Comparison of ENCODE assay signal across 19 cellular contexts in genomic region chr14:100032749-100033148, GRCh38. TPM values are rescaled to one million over a fixed set of nuclear protein-coding genes. Genes with fewer than 3 reads are reported as not detected.
DNase-seq lines count a peak whose midpoint lies in the region; TF ChIP-seq lines count a peak whose summit lies in the region.
"Had no signal": no experiment of that assay in that cellular context is flagged by ENCODE, and none has a peak within 500 bp of the region (broad histone marks: within the 10 kb centered on the region; RNA-seq: fewer than 3 reads in every experiment).

No MANE protein-coding gene starts in this region.

- WGBS in neuronal stem cell (ENCODE audit: extremely low coverage in 2 of 2, insufficient read length in 2 of 2, insufficient replicate concordance in 1 of 2), 2 donors = no CpG with 5 or more reads among the region's 2 CpGs

- no peaks in the 10 kb centered on the region for H3K79me1 ChIP-seq in neuronal stem cell (ENCODE audit: low read depth, low read length)

- H4K8ac ChIP-seq in neuronal stem cell (ENCODE audit: low read depth, low read length) = no peak overlapping the region

- TF ChIP-seq CTCF in HEK293 (tag by site-specific recombination; IDR thresholded peaks at IDR 0.05) (no peak), nephron (IDR thresholded peaks at IDR 0.05; ENCODE audit: unreplicated experiment in 3 of 3) (no peak)

- peaks cover 24 to 41% (median 33%) of the 10 kb centered on the region in 10 experiments for H3K4me1 ChIP-seq in BLaER1 treated with 17β-estradiol and CSF1 and Interleukin-3, amounts not matched to agents 10 nM and 100 nM
- H3K4me1 ChIP-seq in HEK293 (ENCODE audit: control insufficient read depth, insufficient read depth, low read length) (peaks cover 43% of the 10 kb centered on the region), adipocyte (ENCODE audit: control insufficient read depth, insufficient read depth, low read length) (peaks cover 49% of the 10 kb centered on the region), neuronal stem cell (ENCODE audit: control insufficient read depth in 2 of 2, insufficient read depth in 1 of 2, low read depth in 1 of 2, low read length in 2 of 2) (no peaks in the 10 kb centered on the region)

- DNase-seq in adipocyte (ENCODE audit: low read depth) (no peak), neuronal stem cell (ENCODE audit: low spot score) (no peak), SHP77 (lab: John Stamatoyannopoulos, UW) (no peak), NCI-H187 treated with DMSO at 0.1 percent for 48 hours (lab: John Stamatoyannopoulos, UW) (no peak)
- DNase-seq: activated CD8-positive, alpha-beta memory T cell treated with anti-CD3 and anti-CD28 coated beads, Interleukin-2, amount 10 ng/mL, durations not matched to agents 7 days and 5 days; activated naive CD4-positive, alpha-beta T cell treated with anti-CD3 and anti-CD28 coated beads, Interleukin-2, amount 10 ng/mL, durations not matched to agents 7 days and 5 days; CD8-positive, alpha-beta memory T cell; Karpas-422; left ventricle myocardium superior; NCI-H1105; Right ventricle myocardium superior; sigmoid colon; T-cell had no signal

- no peak overlapping the region for H3K27ac ChIP-seq in BLaER1 treated with 17β-estradiol and CSF1 and Interleukin-3, amounts not matched to agents 10 nM and 100 nM
- 0 out of 2 replicates have a peak overlapping the region, but pooled peaks have one; percentile 6 for H3K27ac ChIP-seq in HEK293 (ENCODE audit: extremely low read depth, low read depth, low read length)
- no peak overlapping the region for H3K27ac ChIP-seq in neuronal stem cell (replicated peaks; ENCODE audit: low read length)

- CTCF ChIA-PET in HEK293 (lab: Yijun Ruan, JAX) = interaction anchor here (1.0 kb wide), 1 partner anchor 75 kb away, joined by 4 read pairs; no protein-coding TSS in a partner anchor

- H2BK15ac ChIP-seq in neuronal stem cell (ENCODE audit: low read length) = no peak overlapping the region

- H3K27me3 ChIP-seq in BLaER1 treated with 17β-estradiol and CSF1 and Interleukin-3, amounts not matched to agents 10 nM and 100 nM = no peaks in the 10 kb centered on the region
- H3K27me3 ChIP-seq in adipocyte (replicated peaks; ENCODE audit: control insufficient read depth, insufficient read depth, low read length) (no peaks in the 10 kb centered on the region), neuronal stem cell (ENCODE audit: control insufficient read depth in 3 of 3, insufficient read depth in 3 of 3, low read depth in 1 of 3, low read length in 3 of 3) (no peaks in the 10 kb centered on the region)
- H3K27me3 ChIP-seq: sigmoid colon, vagina had no signal

- H3K27me3 Mint-ChIP-seq in nephron (ENCODE audit: low read depth) = no peaks in the 10 kb centered on the region
- H3K27me3 Mint-ChIP-seq: activated CD8-positive, alpha-beta memory T cell treated with anti-CD3 and anti-CD28 coated beads, Interleukin-2, amount 10 ng/mL, durations not matched to agents 7 days and 5 days; activated naive CD4-positive, alpha-beta T cell treated with anti-CD3 and anti-CD28 coated beads, Interleukin-2, amount 10 ng/mL, durations not matched to agents 7 days and 5 days; central memory CD8-positive, alpha-beta T cell; T-cell had no signal

- H3K18ac ChIP-seq in neuronal stem cell (ENCODE audit: low read length) = no peak overlapping the region

- H3K4me3 ChIP-seq in BLaER1 treated with 17β-estradiol and CSF1 and Interleukin-3, amounts not matched to agents 10 nM and 100 nM = no peak overlapping the region
- H3K4me3 ChIP-seq in HEK293 (ENCODE audit: low read depth, low read length) (no peak overlapping the region), adipocyte (ENCODE audit: low read length) (no peak overlapping the region), neuronal stem cell (ENCODE audit: low read length in 2 of 2) (no peak overlapping the region)
- H3K4me3 ChIP-seq: sigmoid colon, thoracic aorta, vagina had no signal

- H3K9me3 ChIP-seq in BLaER1 treated with 17β-estradiol and CSF1 and Interleukin-3, amounts not matched to agents 10 nM and 100 nM (replicated peaks in 1 of 11) = 0 out of 22 replicates have a peak, but pooled peaks cover 0 to 1% (median 0%) of the 10 kb centered on the region in 11 experiments
- H3K9me3 ChIP-seq in HEK293 (ENCODE audit: control insufficient read depth, insufficient read depth, low read depth, low read length) (no peaks in the 10 kb centered on the region), adipocyte (ENCODE audit: control insufficient read depth, low read length) (no peaks in the 10 kb centered on the region), neuronal stem cell (replicated peaks in 1 of 2; ENCODE audit: control insufficient read depth in 2 of 2, insufficient read depth in 1 of 2, low read depth in 1 of 2, low read length in 2 of 2) (no peaks in the 10 kb centered on the region)
- H3K9me3 ChIP-seq: sigmoid colon, thoracic aorta, vagina had no signal

- H3K14ac ChIP-seq in neuronal stem cell (ENCODE audit: low read length) = no peak overlapping the region

- H2BK120ac ChIP-seq in neuronal stem cell (ENCODE audit: low read depth, low read length) = no peak overlapping the region

- no peaks in the 10 kb centered on the region for H3K36me3 Mint-ChIP-seq in nephron (ENCODE audit: low read depth)
- H3K36me3 Mint-ChIP-seq: activated CD8-positive, alpha-beta memory T cell treated with anti-CD3 and anti-CD28 coated beads, Interleukin-2, amount 10 ng/mL, durations not matched to agents 7 days and 5 days; activated naive CD4-positive, alpha-beta T cell treated with anti-CD3 and anti-CD28 coated beads, Interleukin-2, amount 10 ng/mL, durations not matched to agents 7 days and 5 days; CD8-positive, alpha-beta memory T cell; T-cell had no signal

- H4K20me1 ChIP-seq in BLaER1 treated with 17β-estradiol and CSF1 and Interleukin-3, amounts not matched to agents 10 nM and 100 nM = peaks cover 0 to 96% (median 0%) of the 10 kb centered on the region in 11 experiments; a peak in 10 of 22 replicates

- peak overlapping the region; percentile 14 to 46 (median 42) for H3K27ac Mint-ChIP-seq in nephron
- H3K27ac Mint-ChIP-seq: activated CD8-positive, alpha-beta memory T cell treated with anti-CD3 and anti-CD28 coated beads, Interleukin-2, amount 10 ng/mL, durations not matched to agents 7 days and 5 days; activated naive CD4-positive, alpha-beta T cell treated with anti-CD3 and anti-CD28 coated beads, Interleukin-2, amount 10 ng/mL, durations not matched to agents 7 days and 5 days; CD8-positive, alpha-beta memory T cell; T-cell had no signal

- peak overlapping the region; percentile 31 to 78 (median 69); a peak in 21 of 22 replicates for H3K4me2 ChIP-seq in BLaER1 treated with 17β-estradiol and CSF1 and Interleukin-3, amounts not matched to agents 10 nM and 100 nM
- no peak overlapping the region for H3K4me2 ChIP-seq in neuronal stem cell (ENCODE audit: insufficient read depth, low read length, poor library complexity, severe bottlenecking)

- no peaks in the 10 kb centered on the region for H3K9me3 Mint-ChIP-seq in nephron
- H3K9me3 Mint-ChIP-seq: activated naive CD4-positive, alpha-beta T cell treated with anti-CD3 and anti-CD28 coated beads, Interleukin-2, amount 10 ng/mL, durations not matched to agents 7 days and 5 days; CD8-positive, alpha-beta memory T cell; central memory CD8-positive, alpha-beta T cell; T-cell had no signal

- no peak overlapping the region for H2AFZ ChIP-seq in neuronal stem cell (ENCODE audit: low read length)

- H4K91ac ChIP-seq in neuronal stem cell (ENCODE audit: low read depth, low read length, poor library complexity) = no peak overlapping the region

- no peak overlapping the region for H2BK5ac ChIP-seq in neuronal stem cell (ENCODE audit: low read length)

- H3K4ac ChIP-seq in neuronal stem cell (ENCODE audit: low read length) = no peak overlapping the region

- no peak overlapping the region for H3K23ac ChIP-seq in neuronal stem cell (ENCODE audit: low read depth, low read length, poor library complexity)

- POLR2A ChIA-PET in HEK293 (lab: Yijun Ruan, JAX) = no interaction called here

- H2AK5ac ChIP-seq in neuronal stem cell (ENCODE audit: low read depth, low read length) = no peak overlapping the region

- no peak overlapping the region for H3K4me3 Mint-ChIP-seq in nephron
- H3K4me3 Mint-ChIP-seq: activated CD8-positive, alpha-beta memory T cell treated with anti-CD3 and anti-CD28 coated beads, Interleukin-2, amount 10 ng/mL, durations not matched to agents 7 days and 5 days; activated naive CD4-positive, alpha-beta T cell treated with anti-CD3 and anti-CD28 coated beads, Interleukin-2, amount 10 ng/mL, durations not matched to agents 7 days and 5 days; CD8-positive, alpha-beta memory T cell; central memory CD8-positive, alpha-beta T cell; T-cell had no signal

- peaks cover 0 to 12% (median 0%) of the 10 kb centered on the region in 11 experiments; a peak in 2 of 22 replicates for H3K36me3 ChIP-seq in BLaER1 treated with 17β-estradiol and CSF1 and Interleukin-3, amounts not matched to agents 10 nM and 100 nM
- no peaks in the 10 kb centered on the region for H3K36me3 ChIP-seq in HEK293 (ENCODE audit: control insufficient read depth in 2 of 2, insufficient read depth in 1 of 2, low read length in 2 of 2)
- no peaks in the 10 kb centered on the region for H3K36me3 ChIP-seq in adipocyte (ENCODE audit: control insufficient read depth, insufficient read depth, low read length, severe bottlenecking)
- peaks cover 0 to 5% of the 10 kb centered on the region in 2 donors for H3K36me3 ChIP-seq in neuronal stem cell (replicated peaks in 1 of 2; ENCODE audit: control insufficient read depth in 2 of 2, insufficient read depth in 2 of 2, low read length in 2 of 2)
- H3K36me3 ChIP-seq: sigmoid colon, thoracic aorta, vagina had no signal

- H3K9ac ChIP-seq in BLaER1 treated with 17β-estradiol and CSF1 and Interleukin-3, amounts not matched to agents 10 nM and 100 nM = no peak overlapping the region
- H3K9ac ChIP-seq in adipocyte (ENCODE audit: low read length) = peak overlapping the region; percentile 81
- H3K9ac ChIP-seq in neuronal stem cell (ENCODE audit: low read depth, low read length, poor library complexity) = no peak overlapping the region

- H2BK12ac ChIP-seq in neuronal stem cell (ENCODE audit: low read length) = no peak overlapping the region

- peaks cover 53% of the 10 kb centered on the region for H3K4me1 Mint-ChIP-seq in nephron
- H3K4me1 Mint-ChIP-seq: activated naive CD4-positive, alpha-beta T cell treated with anti-CD3 and anti-CD28 coated beads, Interleukin-2, amount 10 ng/mL, durations not matched to agents 7 days and 5 days; CD8-positive, alpha-beta memory T cell; central memory CD8-positive, alpha-beta T cell had no signal

TF ChIP-seq in HEK293, 187 proteins besides CTCF, POLR2A, EP300 and RAD21 (continues in another document):
- TF ChIP-seq ZNF658 (tag by site-specific recombination; IDR thresholded peaks at IDR 0.05) (no peak), SP2 (tag by site-specific recombination; IDR thresholded peaks at IDR 0.05) (no peak), HOXC10 (CRISPR knock-in tag; IDR thresholded peaks at IDR 0.05) (no peak), FEZF1 (tag by site-specific recombination; IDR thresholded peaks at IDR 0.05) (peak; percentile 78), ZIC2 (tag by site-specific recombination; IDR thresholded peaks at IDR 0.05) (no peak)

RNA-seq across cellular contexts. Expression of gene EVL, which starts 32.5 kb away (rescaled TPM):
- 130 TPM for polyA plus RNA-seq in neuronal stem cell (2013, experiment 1 of 2)
- 124 TPM for polyA plus RNA-seq in neuronal stem cell (2013, experiment 2 of 2)
